ENCODE assay signal across 17 cellular contexts in genomic region chr3:156351783-156352182, GRCh38.
DNase-seq lines count a peak whose midpoint lies in the region; ATAC-seq, FAIRE-seq and TF ChIP-seq lines count a peak whose summit lies in the region.
"Had no signal": no experiment of that assay in that cellular context is flagged by ENCODE, and none has a peak within 500 bp of the region (broad histone marks: within the 10 kb centered on the region; RNA-seq: fewer than 3 reads in every experiment).

No MANE protein-coding gene starts in this region.

- H3K14ac ChIP-seq in H9 (ENCODE audit: insufficient read depth, low read length) (no peak overlapping the region), neuronal stem cell (ENCODE audit: low read length) (peak overlapping the region; percentile 64)

- peak; percentile 7 for ATAC-seq in stimulated activated naive CD8-positive, alpha-beta T cell treated with anti-CD3 and anti-CD28 coated beads, Interleukin-15, Interleukin-2, amounts not matched to agents 100 U/mL and 50 U/mL, for 24 hours
- ATAC-seq in aorta (ENCODE audit: low FRiP score), result peak; percentile 30

- no peaks in the 10 kb centered on the region for H3K27me3 ChIP-seq in H9 (ENCODE audit: insufficient read depth, low read length)
- H3K27me3 ChIP-seq in neuronal stem cell (ENCODE audit: control insufficient read depth in 3 of 3, insufficient read depth in 3 of 3, low read depth in 1 of 3, low read length in 3 of 3), result peaks cover 0 to 6% (median 0%) of the 10 kb centered on the region in 3 experiments
- no peaks in the 10 kb centered on the region for H3K27me3 ChIP-seq in aorta (ENCODE audit: control insufficient read depth in 1 of 2, insufficient read depth in 2 of 2, low read length in 1 of 2)
- H3K27me3 ChIP-seq in GM23248 (replicated peaks; ENCODE audit: insufficient read depth), result no peaks in the 10 kb centered on the region
- H3K27me3 ChIP-seq: BE2C had no signal

- no peak overlapping the region for H2BK20ac ChIP-seq in H9 (ENCODE audit: low read depth, low read length, poor library complexity, severe bottlenecking)

- H2BK12ac ChIP-seq in H9 (ENCODE audit: insufficient read length, low read depth, low read length), result no peak overlapping the region
- no peak overlapping the region for H2BK12ac ChIP-seq in neuronal stem cell (ENCODE audit: low read length)

- H2BK5ac ChIP-seq in H9 (ENCODE audit: insufficient read length, low read length) (no peak overlapping the region), neuronal stem cell (ENCODE audit: low read length) (no peak overlapping the region)

- H3K9me2 ChIP-seq in GM23248 (ENCODE audit: insufficient read depth), result no peaks in the 10 kb centered on the region

- H4K20me1 ChIP-seq in H9 (ENCODE audit: control insufficient read depth, insufficient read depth, insufficient read length), result no peaks in the 10 kb centered on the region
- no peaks in the 10 kb centered on the region for H4K20me1 ChIP-seq in GM23248 (ENCODE audit: insufficient read depth)

- no peaks in the 10 kb centered on the region for H3K23me2 ChIP-seq in H9 (ENCODE audit: insufficient read length, low read depth, low read length, poor library complexity, severe bottlenecking)

- H3K9me3 ChIP-seq in H9 (ENCODE audit: control insufficient read depth, low read depth, low read length) (no peaks in the 10 kb centered on the region), neuronal stem cell (replicated peaks in 1 of 2; ENCODE audit: control insufficient read depth in 2 of 2, insufficient read depth in 1 of 2, low read depth in 1 of 2, low read length in 2 of 2) (no peaks in the 10 kb centered on the region), aorta (ENCODE audit: control insufficient read depth, low read length) (no peaks in the 10 kb centered on the region), GM23248 (ENCODE audit: low read depth) (no peaks in the 10 kb centered on the region)
- H3K9me3 ChIP-seq: BE2C, Caco-2 had no signal

- H4K8ac ChIP-seq in H9 (replicated peaks; ENCODE audit: insufficient read length, low read depth, low read length) (no peak overlapping the region), neuronal stem cell (ENCODE audit: low read depth, low read length) (no peak overlapping the region)

- H3K4ac ChIP-seq in H9 (ENCODE audit: low read depth, low read length) (no peak overlapping the region), neuronal stem cell (ENCODE audit: low read length) (no peak overlapping the region)

- no peak overlapping the region for H3K56ac ChIP-seq in H9 (ENCODE audit: insufficient read length, low read depth, low read length)

- H3K36me3 ChIP-seq in neuronal stem cell (replicated peaks in 1 of 2; ENCODE audit: control insufficient read depth in 2 of 2, insufficient read depth in 2 of 2, low read length in 2 of 2), result no peaks in the 10 kb centered on the region
- no peaks in the 10 kb centered on the region for H3K36me3 ChIP-seq in aorta (ENCODE audit: control insufficient read depth in 1 of 2, insufficient read depth in 2 of 2, low read length in 1 of 2)
- no peaks in the 10 kb centered on the region for H3K36me3 ChIP-seq in GM23248 (ENCODE audit: low read depth)
- H3K36me3 ChIP-seq: BE2C had no signal

- no peaks in the 10 kb centered on the region for H3K9me3 Mint-ChIP-seq in H9
- H3K9me3 Mint-ChIP-seq: CD4-positive, alpha-beta T cell had no signal

- H2BK15ac ChIP-seq in H9 (ENCODE audit: low read depth, low read length) (no peak overlapping the region), neuronal stem cell (ENCODE audit: low read length) (no peak overlapping the region)

- no peak overlapping the region for H3T11ph ChIP-seq in H9 (ENCODE audit: low read length)

- H3K4me1 Mint-ChIP-seq in H9, result peaks cover 19 to 26% of the 10 kb centered on the region in 2 experiments

- H2BK120ac ChIP-seq in H9 (ENCODE audit: low read depth, low read length, poor library complexity, severe bottlenecking) (no peak overlapping the region), neuronal stem cell (ENCODE audit: low read depth, low read length) (no peak overlapping the region)

- H3K23ac ChIP-seq in H9 (ENCODE audit: insufficient read length, low read depth, low read length) (no peak overlapping the region), neuronal stem cell (ENCODE audit: low read depth, low read length, poor library complexity) (no peak overlapping the region)

- no peaks in the 10 kb centered on the region for H3F3A ChIP-seq in GM23248 (ENCODE audit: insufficient read depth)

- H3K4me1 ChIP-seq in H9 (ENCODE audit: insufficient read depth, low read length) (no peaks in the 10 kb centered on the region; the same call in 1 of the 2 replicates), neuronal stem cell (ENCODE audit: control insufficient read depth in 2 of 2, insufficient read depth in 1 of 2, low read depth in 1 of 2, low read length in 2 of 2) (peaks cover 0 to 1% of the 10 kb centered on the region in 2 donors), aorta (ENCODE audit: control insufficient read depth in 1 of 2, insufficient read depth in 2 of 2, low read length in 2 of 2) (no peaks in the 10 kb centered on the region), GM23248 (ENCODE audit: insufficient read depth) (no peaks in the 10 kb centered on the region)
- H3K4me1 ChIP-seq: Caco-2 had no signal

- H4K91ac ChIP-seq in H9 (ENCODE audit: insufficient read length, low read depth, low read length) (no peak overlapping the region), neuronal stem cell (ENCODE audit: low read depth, low read length, poor library complexity) (no peak overlapping the region)

- no peak overlapping the region for H3K4me2 ChIP-seq in H9 (ENCODE audit: insufficient read depth, insufficient read length, low read length)
- H3K4me2 ChIP-seq in neuronal stem cell (ENCODE audit: insufficient read depth, low read length, poor library complexity, severe bottlenecking), result no peak overlapping the region
- H3K4me2 ChIP-seq in GM23248 (ENCODE audit: unreplicated experiment), result no peak overlapping the region

- H3K27ac ChIP-seq in H9 (ENCODE audit: insufficient read length, low read depth, low read length) (no peak overlapping the region), neuronal stem cell (replicated peaks; ENCODE audit: low read length) (no peak overlapping the region), aorta (ENCODE audit: low read depth in 1 of 2, low read length in 2 of 2) (no peak overlapping the region), GM23248 (no peak overlapping the region)
- H3K27ac ChIP-seq: C4-2B had no signal

- H3K36me3 Mint-ChIP-seq in H9 (ENCODE audit: insufficient read depth in 1 of 3, low read depth in 3 of 3), result no peaks in the 10 kb centered on the region

- no peak overlapping the region for H3K27ac Mint-ChIP-seq in H9
- H3K27ac Mint-ChIP-seq: CD4-positive, alpha-beta T cell had no signal

- H3K18ac ChIP-seq in H9 (ENCODE audit: insufficient read length, low read depth, low read length) (peak overlapping the region; percentile 17), neuronal stem cell (ENCODE audit: low read length) (peak overlapping the region; percentile 49)

- no peak overlapping the region for H2AFZ ChIP-seq in H9 (ENCODE audit: low read length)
- no peak overlapping the region for H2AFZ ChIP-seq in neuronal stem cell (ENCODE audit: low read length)
- H2AFZ ChIP-seq in GM23248, result no peak overlapping the region

- no peak overlapping the region for H4K5ac ChIP-seq in H9 (ENCODE audit: insufficient read length, low read depth, low read length)

- H2AK5ac ChIP-seq in H9 (ENCODE audit: insufficient read length, low read length) (no peak overlapping the region), neuronal stem cell (ENCODE audit: low read depth, low read length) (no peak overlapping the region)

- no CpG with 5 or more reads among the region's 6 CpGs for WGBS in H9 (ENCODE audit: extremely low coverage, insufficient read length, low lambda C conversion rate)
- WGBS in neuronal stem cell (ENCODE audit: extremely low coverage in 2 of 2, insufficient read length in 2 of 2, insufficient replicate concordance in 1 of 2), 2 donors, result no CpG with 5 or more reads among the region's 6 CpGs
- 97 to 98% methylated on average over 6 of the region's 6 CpGs for WGBS in aorta, 2 donors
- WGBS in GM23248 (ENCODE audit: low coverage in 1 of 2, low lambda C conversion rate in 2 of 2, missing lambda C conversion rate in 2 of 2), 2 experiments, result 85 to 89% methylated on average over 6 of the region's 6 CpGs

- H3K4me3 ChIP-seq in neuronal stem cell (ENCODE audit: low read length in 2 of 2), result no peak overlapping the region
- no peak overlapping the region for H3K4me3 ChIP-seq in aorta (ENCODE audit: low read length in 2 of 2)
- no peak overlapping the region for H3K4me3 ChIP-seq in GM23248

- no peak for FAIRE-seq in RCC 7860 (lab: Jason Lieb, UNC)
- FAIRE-seq: A204.1, D721Med, G401.6, H54 had no signal

- in situ Hi-C loops in GM23248 (cut with MboI), result no loop called here

- H3K79me2 ChIP-seq in H9 (ENCODE audit: insufficient read depth, low read length), result no peaks in the 10 kb centered on the region
- no peaks in the 10 kb centered on the region for H3K79me2 ChIP-seq in GM23248 (ENCODE audit: insufficient read depth)

- no peak overlapping the region for H3K9ac ChIP-seq in H9 (ENCODE audit: extremely low read depth, insufficient read length, low read length)
- peak overlapping the region; percentile 45 for H3K9ac ChIP-seq in neuronal stem cell (ENCODE audit: low read depth, low read length, poor library complexity)
- no peak overlapping the region for H3K9ac ChIP-seq in GM23248

- no peaks in the 10 kb centered on the region for H3K79me1 ChIP-seq in H9 (ENCODE audit: insufficient read depth, low read depth, low read length, poor library complexity, severe bottlenecking)
- H3K79me1 ChIP-seq in neuronal stem cell (ENCODE audit: low read depth, low read length), result no peaks in the 10 kb centered on the region

- intact Hi-C loops in aorta (cut with DNase I), result loop anchor here in 1 of 2 donors (5.0 kb wide), 1 partner anchor 44 kb away; no protein-coding TSS in a partner anchor

- no peak for TF ChIP-seq CTCF in H9 (conservative IDR thresholded peaks at IDR 0.05)
- no peak for TF ChIP-seq CTCF in GM10266 (IDR thresholded peaks at IDR 0.05; ENCODE audit: control insufficient read depth, insufficient read depth, low read depth, missing control alignments)

- H3K4me3 Mint-ChIP-seq in H9, result no peak overlapping the region
- H3K4me3 Mint-ChIP-seq: CD4-positive, alpha-beta T cell had no signal

- DNase-seq in H9, result no peak
- DNase-seq in neuronal stem cell (ENCODE audit: low spot score), result no peak
- no peak for DNase-seq in stimulated activated naive CD8-positive, alpha-beta T cell treated with anti-CD3 and anti-CD28 coated beads, Interleukin-15, Interleukin-2, amounts not matched to agents 100 U/mL and 50 U/mL, for 24 hours
- no peak for DNase-seq in aorta
- no peak for DNase-seq in GM10266 (ENCODE audit: extremely low spot score)
- DNase-seq in RCC 7860 (ENCODE audit: low spot score), result no peak
- no peak for DNase-seq in GM23248
- DNase-seq: ACHN; BE2C; Caco-2; CD4-positive, alpha-beta T cell; KG1 had no signal

- no peaks in the 10 kb centered on the region for H3K27me3 Mint-ChIP-seq in H9 (ENCODE audit: low read depth)
- H3K27me3 Mint-ChIP-seq: CD4-positive, alpha-beta T cell had no signal
